20 cellular contexts compared by ENCODE assay signal in the genomic region with DNA sequence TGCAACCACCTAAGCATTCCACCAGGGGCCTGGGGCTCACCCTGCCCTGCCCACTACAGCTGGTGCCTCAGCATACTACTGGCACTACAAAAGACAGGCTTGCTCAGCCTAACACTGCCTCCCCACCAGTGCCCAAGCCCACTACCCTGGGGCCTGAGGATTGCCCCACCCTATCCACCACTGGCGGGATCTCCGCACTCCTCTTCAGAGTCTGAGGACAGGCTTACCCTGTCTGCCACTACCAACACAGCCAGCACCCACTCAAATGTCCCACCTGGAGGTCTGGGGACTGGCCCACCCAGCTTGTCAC. TPM values are rescaled to one million over a fixed set of nuclear protein-coding genes. Genes with fewer than 3 reads are reported as not detected.
A peak's percentile ranks its signal among the peaks of the same experiment; 100 is the strongest.
DNase-seq lines count a peak whose midpoint lies in the region; ATAC-seq and TF ChIP-seq lines count a peak whose summit lies in the region.
"Had no signal": no experiment of that assay in that cellular context is flagged by ENCODE, and none has a peak within 500 bp of the region (broad histone marks: within the 10 kb centered on the region; RNA-seq: fewer than 3 reads in every experiment).

No MANE protein-coding gene starts in this region.

- H3K23ac ChIP-seq in trophoblast cell (ENCODE audit: low read length) = peak overlapping the region; percentile 4

- no CpG with 5 or more reads among the region's 2 CpGs for whole genome bisulfite sequencing in trophoblast cell (ENCODE audit: extremely low coverage, insufficient coverage, insufficient read length)

- ATAC-seq in left ventricle myocardium superior (peak; percentile 35), left cardiac atrium (no peak), WTC11 (no peak)
- ATAC-seq: CD8-positive, alpha-beta T cell; HCT116 had no signal

- no peak overlapping the region for H4K91ac ChIP-seq in trophoblast cell (ENCODE audit: low read depth, low read length)

- H3K27me3 Mint-ChIP-seq in WTC11 (ENCODE audit: low read depth) = no peaks in the 10 kb centered on the region
- no peaks in the 10 kb centered on the region for H3K27me3 Mint-ChIP-seq in glutamatergic neuron (ENCODE audit: unreplicated experiment)
- no peaks in the 10 kb centered on the region for H3K27me3 Mint-ChIP-seq in MCF 10A (ENCODE audit: insufficient read depth, unreplicated experiment)

- H2BK12ac ChIP-seq in trophoblast cell (ENCODE audit: low read length) = no peak overlapping the region

- H3K4me3 Mint-ChIP-seq in WTC11 = no peak overlapping the region
- H3K4me3 Mint-ChIP-seq in glutamatergic neuron (ENCODE audit: unreplicated experiment) = no peak overlapping the region
- H3K4me3 Mint-ChIP-seq in MCF 10A (ENCODE audit: unreplicated experiment) = no peak overlapping the region
- H3K4me3 Mint-ChIP-seq: CD14-positive monocyte; CD8-positive, alpha-beta T cell; HFFc6 had no signal

- H3K4me1 ChIP-seq in trophoblast cell (ENCODE audit: control insufficient read depth in 1 of 2, insufficient read depth in 2 of 2, low read length in 2 of 2) (no peaks in the 10 kb centered on the region), ascending aorta (no peaks in the 10 kb centered on the region)
- H3K4me1 ChIP-seq: BLaER1 had no signal

- no peak overlapping the region for H2BK120ac ChIP-seq in trophoblast cell (ENCODE audit: insufficient read depth, low read length, poor library complexity)

- H3K27ac Mint-ChIP-seq in WTC11 (peak overlapping the region; percentile 46; the same call in 1 of the 2 replicates), glutamatergic neuron (ENCODE audit: unreplicated experiment) (peak overlapping the region; percentile 22), MCF 10A (ENCODE audit: low read depth, unreplicated experiment) (no peak overlapping the region)
- H3K27ac Mint-ChIP-seq: CD8-positive, alpha-beta T cell; HFFc6 had no signal

- H3K9me3 Mint-ChIP-seq in WTC11 (peaks cover 26% of the 10 kb centered on the region), glutamatergic neuron (ENCODE audit: unreplicated experiment) (no peaks in the 10 kb centered on the region), MCF 10A (ENCODE audit: unreplicated experiment) (peaks cover 7% of the 10 kb centered on the region)

- H3K9me3 ChIP-seq in trophoblast cell (ENCODE audit: insufficient read depth, low read depth, low read length) (peaks cover 3% of the 10 kb centered on the region), ascending aorta (peaks cover 12 to 43% of the 10 kb centered on the region in 2 donors)

- H3K4me1 Mint-ChIP-seq in WTC11 = no peaks in the 10 kb centered on the region
- no peaks in the 10 kb centered on the region for H3K4me1 Mint-ChIP-seq in glutamatergic neuron (ENCODE audit: low read depth, unreplicated experiment)
- H3K4me1 Mint-ChIP-seq in MCF 10A (ENCODE audit: insufficient read depth, unreplicated experiment) = peaks cover 4% of the 10 kb centered on the region

- no peak overlapping the region for H3K14ac ChIP-seq in trophoblast cell (ENCODE audit: low read length)

- in situ Hi-C loops in KBM-7 (cut with MboI; ENCODE audit: low pct_unique_long_range_greater_than_20kb, low sequenced_read_pairs) = no loop called here

- no peak overlapping the region for H2AK5ac ChIP-seq in trophoblast cell (ENCODE audit: low read length)

- peaks cover 19% of the 10 kb centered on the region for H3K36me3 Mint-ChIP-seq in WTC11
- peaks cover 32% of the 10 kb centered on the region for H3K36me3 Mint-ChIP-seq in glutamatergic neuron (ENCODE audit: unreplicated experiment)
- peaks cover 26% of the 10 kb centered on the region for H3K36me3 Mint-ChIP-seq in MCF 10A (ENCODE audit: insufficient read depth, unreplicated experiment)

- no peak overlapping the region for H3K4me3 ChIP-seq in trophoblast cell (ENCODE audit: low read depth, low read length)
- no peak overlapping the region for H3K4me3 ChIP-seq in ascending aorta
- H3K4me3 ChIP-seq: BLaER1 had no signal

- no peaks in the 10 kb centered on the region for H3K79me1 ChIP-seq in trophoblast cell (ENCODE audit: low read length)

- H3K36me3 ChIP-seq in trophoblast cell (ENCODE audit: control insufficient read depth in 1 of 2, insufficient read depth in 2 of 2, low read length in 2 of 2) = peaks cover 0 to 1% of the 10 kb centered on the region in 2 experiments
- H3K36me3 ChIP-seq in ascending aorta = peaks cover 0 to 9% of the 10 kb centered on the region in 2 donors

- POLR2A ChIA-PET in WTC11 (lab: Charles Lee) = no interaction called here
- POLR2A ChIA-PET in MCF 10A (lab: Yijun Ruan, JAX) = no interaction called here

- BruUV-seq in MCF 10A (replicated peaks; lab: Mats Ljungman, UMichigan) = no TSS peak

- H3K27me3 ChIP-seq in trophoblast cell (ENCODE audit: insufficient read depth, low read length) (no peaks in the 10 kb centered on the region), ascending aorta (no peaks in the 10 kb centered on the region)
- H3K27me3 ChIP-seq: BLaER1 had no signal

- no peak overlapping the region for H3K9ac ChIP-seq in trophoblast cell (ENCODE audit: low read length)
- H3K9ac ChIP-seq: BLaER1 had no signal

- H3K4me2 ChIP-seq in trophoblast cell (ENCODE audit: low read length) = no peak overlapping the region
- H3K4me2 ChIP-seq: BLaER1 had no signal

- H2BK5ac ChIP-seq in trophoblast cell (ENCODE audit: low read depth, low read length, poor library complexity) = no peak overlapping the region

- no peak overlapping the region for H3K27ac ChIP-seq in trophoblast cell (ENCODE audit: low read depth, low read length)
- H3K27ac ChIP-seq in ascending aorta = no peak overlapping the region
- H3K27ac ChIP-seq: BLaER1, HL-60 had no signal

- no peak overlapping the region for H4K12ac ChIP-seq in trophoblast cell (ENCODE audit: low read depth, low read length)

- DNase-seq in left ventricle myocardium superior = no peak
- DNase-seq in left cardiac atrium = no peak
- DNase-seq in WTC11 (ENCODE audit: low spot score) = no peak
- DNase-seq in glutamatergic neuron = no peak
- DNase-seq in trophoblast cell = no peak
- no peak for DNase-seq in KBM-7
- no peak for DNase-seq in MCF 10A (ENCODE audit: unreplicated experiment)
- DNase-seq in ascending aorta (ENCODE audit: low spot score in 2 of 2) = no peak
- DNase-seq: 8988T; Calu3; CD8-positive, alpha-beta T cell; DMS79 treated with DMSO at 0.1 percent for 48 hours; GF-D8; GOT3; H7; HFFc6 had no signal

- no peak overlapping the region for H3K18ac ChIP-seq in trophoblast cell (ENCODE audit: low read length)

- no peak overlapping the region for H4K8ac ChIP-seq in trophoblast cell (ENCODE audit: low read depth, low read length)

- CTCF ChIA-PET in WTC11 (lab: Charles Lee) (no interaction called here), MCF 10A (lab: Yijun Ruan, JAX) (no interaction called here)

- H2AFZ ChIP-seq in trophoblast cell (ENCODE audit: insufficient read depth, low read length, poor library complexity) = no peak overlapping the region

- TF ChIP-seq CTCF in WTC11 (IDR thresholded peaks at IDR 0.05) (no peak), glutamatergic neuron (IDR thresholded peaks at IDR 0.05; ENCODE audit: partially characterized antibody, unreplicated experiment) (no peak), MCF 10A (IDR thresholded peaks at IDR 0.05; ENCODE audit: unreplicated experiment) (no peak), ascending aorta (IDR thresholded peaks at IDR 0.05) (no peak)

- no peak overlapping the region for H3K4ac ChIP-seq in trophoblast cell (ENCODE audit: low read depth, low read length)

- intact Hi-C loops in left ventricle myocardium superior (cut with micrococcal nuclease) = no loop called here
- intact Hi-C loops in left cardiac atrium (cut with DNase I) = no loop called here
- intact Hi-C loops in MCF 10A (cut with micrococcal nuclease) = no loop called here
- intact Hi-C loops in ascending aorta (cut with DNase I) = no loop called here

- no peaks in the 10 kb centered on the region for H3K79me2 ChIP-seq in trophoblast cell (ENCODE audit: control insufficient read depth, insufficient read depth, low read length, poor library complexity)

TF ChIP-seq in WTC11, 78 proteins besides CTCF, POLR2A, EP300 and RAD21 (continues in another document):
- TF ChIP-seq, protein P1, sequence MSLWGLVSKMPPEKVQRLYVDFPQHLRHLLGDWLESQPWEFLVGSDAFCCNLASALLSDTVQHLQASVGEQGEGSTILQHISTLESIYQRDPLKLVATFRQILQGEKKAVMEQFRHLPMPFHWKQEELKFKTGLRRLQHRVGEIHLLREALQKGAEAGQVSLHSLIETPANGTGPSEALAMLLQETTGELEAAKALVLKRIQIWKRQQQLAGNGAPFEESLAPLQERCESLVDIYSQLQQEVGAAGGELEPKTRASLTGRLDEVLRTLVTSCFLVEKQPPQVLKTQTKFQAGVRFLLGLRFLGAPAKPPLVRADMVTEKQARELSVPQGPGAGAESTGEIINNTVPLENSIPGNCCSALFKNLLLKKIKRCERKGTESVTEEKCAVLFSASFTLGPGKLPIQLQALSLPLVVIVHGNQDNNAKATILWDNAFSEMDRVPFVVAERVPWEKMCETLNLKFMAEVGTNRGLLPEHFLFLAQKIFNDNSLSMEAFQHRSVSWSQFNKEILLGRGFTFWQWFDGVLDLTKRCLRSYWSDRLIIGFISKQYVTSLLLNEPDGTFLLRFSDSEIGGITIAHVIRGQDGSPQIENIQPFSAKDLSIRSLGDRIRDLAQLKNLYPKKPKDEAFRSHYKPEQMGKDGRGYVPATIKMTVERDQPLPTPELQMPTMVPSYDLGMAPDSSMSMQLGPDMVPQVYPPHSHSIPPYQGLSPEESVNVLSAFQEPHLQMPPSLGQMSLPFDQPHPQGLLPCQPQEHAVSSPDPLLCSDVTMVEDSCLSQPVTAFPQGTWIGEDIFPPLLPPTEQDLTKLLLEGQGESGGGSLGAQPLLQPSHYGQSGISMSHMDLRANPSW (CRISPR knock-in tag; conservative IDR thresholded peaks at IDR 0.05; ENCODE audit: low read depth) = no peak
- TF ChIP-seq IRF2 (CRISPR knock-in tag; IDR thresholded peaks at IDR 0.05; ENCODE audit: borderline replicate concordance, low read depth) (no peak), ZNF317 (CRISPR knock-in tag; IDR thresholded peaks at IDR 0.05; ENCODE audit: borderline replicate concordance, low read depth) (no peak), ERG (CRISPR knock-in tag; IDR thresholded peaks at IDR 0.05) (no peak), ZNF219 (CRISPR knock-in tag; IDR thresholded peaks at IDR 0.05; ENCODE audit: borderline replicate concordance) (no peak)

RNA-seq across cellular contexts. Expression of gene N4BP2L1, which starts 27.6 kb away (rescaled TPM):
- total RNA-seq in left ventricle myocardium superior = 3.9 TPM
- total RNA-seq in left cardiac atrium = 1 to 10 TPM; 4.7 to 6.7 TPM
- total RNA-seq in WTC11 (2021) = 3.8 to 5.3 TPM (median 3.8 TPM) in 3 replicates
- 1.9 TPM for total RNA-seq in glutamatergic neuron (ENCODE audit: unreplicated experiment)
- 1.9 and 2.1 TPM in 2 replicates for polyA plus RNA-seq in trophoblast cell (2013)
- 1.6 and 1.9 TPM in 2 replicates for total RNA-seq in MCF 10A (2022)
- 27.2 TPM for total RNA-seq in ascending aorta
